In genomic region chr11:70073881-70074371, GRCh38 we compare ENCODE assay signal across 13 cellular contexts. TPM values are rescaled to one million over a fixed set of nuclear protein-coding genes. Genes with fewer than 3 reads are reported as not detected.
DNase-seq lines count a peak whose midpoint lies in the region; ATAC-seq and TF ChIP-seq lines count a peak whose summit lies in the region.
"Had no signal": no experiment of that assay in that cellular context is flagged by ENCODE, and none has a peak within 500 bp of the region (broad histone marks: within the 10 kb centered on the region; RNA-seq: fewer than 3 reads in every experiment).

No MANE protein-coding gene starts in this region.

- no peak overlapping the region for H3K4me3 ChIP-seq in astrocyte of the spinal cord (ENCODE audit: low read depth, low read length)
- no peak overlapping the region for H3K4me3 ChIP-seq in left lung
- no peak overlapping the region for H3K4me3 ChIP-seq in uterus
- H3K4me3 ChIP-seq: neural progenitor cell had no signal

- H3K27me3 ChIP-seq in left lung (peaks cover 9 to 96% of the 10 kb centered on the region in 2 donors), uterus (no peaks in the 10 kb centered on the region)

- TF ChIP-seq POLR2A in uterus (IDR thresholded peaks at IDR 0.05): no peak

- intact Hi-C loops in left ventricle myocardium superior (cut with micrococcal nuclease) (no loop called here), Right ventricle myocardium superior (cut with DNase I) (loop anchor here (10.0 kb wide), 1 partner anchor 149 kb away; no protein-coding TSS in a partner anchor), left lung (cut with DNase I) (no loop called here), uterus (cut with DNase I; ENCODE audit: low total_unique reads) (loop anchor here (10.0 kb wide), 1 partner anchor 81 kb away; no protein-coding TSS in a partner anchor)

- H3K9me3 ChIP-seq in left lung (no peaks in the 10 kb centered on the region), uterus (no peaks in the 10 kb centered on the region)

- H3K36me3 ChIP-seq in left lung: no peaks in the 10 kb centered on the region
- no peaks in the 10 kb centered on the region for H3K36me3 ChIP-seq in uterus
- H3K36me3 ChIP-seq: neural progenitor cell had no signal

- H3K27ac ChIP-seq in left lung (no peak overlapping the region), uterus (no peak overlapping the region)
- H3K27ac ChIP-seq: neural progenitor cell had no signal

- ATAC-seq in left ventricle myocardium superior: peak; percentile 30
- no peak for ATAC-seq in Right ventricle myocardium superior (ENCODE audit: poor library complexity)
- ATAC-seq in left lung: peak; percentile 14
- ATAC-seq in GM19397 (IDR thresholded peaks at IDR 0.05; ENCODE audit: unreplicated experiment): no peak

- DNase-seq in left ventricle myocardium superior: no peak
- DNase-seq in Right ventricle myocardium superior: no peak
- peak; percentile 66 for DNase-seq in astrocyte of the spinal cord (ENCODE audit: low read depth, low spot score)
- DNase-seq in left lung: peak in 1 of 2 donors; percentile 41
- DNase-seq in uterus: no peak
- no peak for DNase-seq in SKM-1 treated with dmso at 0.1 percent for 144 hours (lab: John Stamatoyannopoulos, UW; ENCODE audit: unreplicated experiment)
- DNase-seq in NCI-H2081 treated with DMSO at 0.1 percent for 48 hours (lab: John Stamatoyannopoulos, UW): no peak
- DNase-seq: anterior cingulate cortex, erythroblast, NCI-H2029 treated with DMSO at 0.1 percent for 48 hours had no signal

- TF ChIP-seq CTCF in astrocyte of the spinal cord (IDR thresholded peaks at IDR 0.05; ENCODE audit: low read depth, low read length) (no peak), left lung (IDR thresholded peaks at IDR 0.05) (no peak), uterus (IDR thresholded peaks at IDR 0.05) (no peak)

- H3K4me1 ChIP-seq in left lung (no peaks in the 10 kb centered on the region), uterus (no peaks in the 10 kb centered on the region)

- in situ Hi-C loops in astrocyte of the spinal cord (cut with HindIII; ENCODE audit: low sequenced_read_pairs): no loop called here

RNA-seq across cellular contexts. Expression of gene ANO1, which starts 4.2 kb away (rescaled TPM):
- total RNA-seq in left ventricle myocardium superior (6.8 TPM), Right ventricle myocardium superior (6.2 TPM), left lung (1 to 10 TPM; 4.9 to 6.2 TPM), uterus (10 to 100 TPM in 3 of 4 donors, 1 to 10 TPM in 1; 6.8 to 72.6 (median 36.2) TPM)
- total RNA-seq: T-helper 1 cell treated with Interleukin-12 subunit alpha and Interleukin-12 subunit beta and Interleukin-4 antibody, amounts not matched to agents 30 ng/mL and 1 ng/mL, for 36 hours had no signal

Comparison
In these comparisons a context has a peak if more than half of its experiments do, and no peak if none do; other contexts are left out.
1. ATAC-seq: peak in left ventricle myocardium superior (single experiment) and left lung (single experiment); none in Right ventricle myocardium superior (single experiment) and GM19397 (single experiment).
2. intact Hi-C loops: an anchor here in Right ventricle myocardium superior (10.0 kb wide) and uterus (10.0 kb wide); none called in left ventricle myocardium superior and left lung.